12 cellular contexts compared by ENCODE assay signal in genomic region chr2:224086226-224086911, GRCh38. TPM values are rescaled to one million over a fixed set of nuclear protein-coding genes. Genes with fewer than 3 reads are reported as not detected.
DNase-seq lines count a peak whose midpoint lies in the region; ATAC-seq and TF ChIP-seq lines count a peak whose summit lies in the region.
"Had no signal": no experiment of that assay in that cellular context is flagged by ENCODE, and none has a peak within 500 bp of the region (broad histone marks: within the 10 kb centered on the region; RNA-seq: fewer than 3 reads in every experiment).

No MANE protein-coding gene starts in this region.

- DNase-seq in left cardiac atrium: peak; percentile 38
- DNase-seq in cardiac septum (ENCODE audit: low spot score): no peak
- peak; percentile 52 to 89 for DNase-seq in SW 1271 (lab: John Stamatoyannopoulos, UW)
- DNase-seq in foreskin melanocyte: peak; percentile 86
- no peak for DNase-seq in thyroid gland
- no peak for DNase-seq in occipital lobe (lab: John Stamatoyannopoulos, UW)
- DNase-seq in NCI-H69 (lab: John Stamatoyannopoulos, UW): no peak
- DNase-seq in stimulated activated naive CD4-positive, alpha-beta T cell treated with Interleukin-2 at 50 U/mL for 16 hours (lab: John Stamatoyannopoulos, UW): no peak
- DNase-seq: activated naive CD4-positive, alpha-beta T cell treated with Interleukin-2 at 50 U/mL for 16 hours; NCI-H510A; uterus had no signal

- no peaks in the 10 kb centered on the region for H3K9me3 ChIP-seq in thyroid gland
- H3K9me3 ChIP-seq: uterus had no signal

- peak overlapping the region in 2 of 3 donors; percentile 39 to 48 for H3K27ac ChIP-seq in thyroid gland

- no peak for TF ChIP-seq POLR2A in thyroid gland (IDR thresholded peaks at IDR 0.05)

- peak; percentile 23 to 98 for ATAC-seq in left cardiac atrium
- ATAC-seq: natural killer cell treated with Interleukin-12 subunit alpha and Interleukin-12 subunit beta and Interleukin-15 and Interleukin-18, amount 100 ng/mL, for 72 hours had no signal

- no peaks in the 10 kb centered on the region for H3K27me3 ChIP-seq in thyroid gland
- H3K27me3 ChIP-seq: uterus had no signal

- H3K36me3 ChIP-seq in thyroid gland: no peaks in the 10 kb centered on the region
- H3K36me3 ChIP-seq: uterus had no signal

- intact Hi-C loops in left cardiac atrium (cut with DNase I): no loop called here
- intact Hi-C loops in cardiac septum (cut with DNase I): no loop called here
- intact Hi-C loops in thyroid gland (cut with DNase I): no loop called here

- H3K4me1 ChIP-seq in thyroid gland: peaks cover 5 to 12% of the 10 kb centered on the region in 2 donors

- no peak overlapping the region for H3K4me3 ChIP-seq in thyroid gland (replicated peaks in 1 of 3)
- H3K4me3 ChIP-seq: uterus had no signal

- WGBS in thyroid gland, 2 donors: 52 to 53% methylated on average over 3 of the region's 3 CpGs

- TF ChIP-seq CTCF in thyroid gland (IDR thresholded peaks at IDR 0.05): no peak

RNA-seq across cellular contexts. Expression of gene SERPINE2, which starts 47.3 kb away (rescaled TPM):
- 10 to 100 TPM; 14.9 to 52.8 TPM for total RNA-seq in left cardiac atrium
- 91.5 TPM for total RNA-seq in cardiac septum
- 10 to 100 TPM in 3 of 4 donors, 1 to 10 TPM in 1; 6.1 to 33.3 (median 20.3) TPM for total RNA-seq in thyroid gland
- 43.8 TPM for total RNA-seq in occipital lobe

Comparison
In these comparisons a context has a peak if more than half of its experiments do, and no peak if none do; other contexts are left out.
1. DNase-seq: peak in left cardiac atrium (single experiment), SW 1271 (2 of 2) and foreskin melanocyte (single experiment); none in cardiac septum (single experiment), thyroid gland (0 of 2), occipital lobe (single experiment), NCI-H69 (single experiment) and stimulated activated naive CD4-positive, alpha-beta T cell treated with Interleukin-2 at 50 U/mL for 16 hours (single experiment).